Comparison of ENCODE assay signal across 23 cellular contexts in the genomic region with DNA sequence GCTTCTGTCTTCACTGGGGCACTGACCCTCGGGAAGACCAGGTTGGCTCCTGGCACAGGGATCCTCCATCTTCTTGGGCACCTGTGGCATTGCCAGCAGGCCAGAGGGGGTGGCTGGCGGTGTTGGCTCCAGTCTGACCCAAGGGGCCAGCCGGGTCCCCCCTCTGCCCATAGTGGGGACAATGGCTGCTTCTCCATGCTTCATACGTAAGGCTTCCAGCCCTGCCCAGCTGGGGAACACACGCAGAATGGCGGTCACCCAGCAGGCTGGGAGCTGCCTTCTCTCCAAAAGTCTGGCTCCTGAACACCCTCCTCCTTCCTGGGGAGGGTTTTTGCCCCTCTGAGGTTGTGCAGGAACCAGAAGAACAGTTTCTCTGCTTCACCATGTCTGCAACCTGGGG.
"Had no signal": no experiment of that assay in that cellular context is flagged by ENCODE, and none has a peak within 500 bp of the region (broad histone marks: within the 10 kb centered on the region; RNA-seq: fewer than 3 reads in every experiment).

No MANE protein-coding gene starts in this region.

- H3K4me2 ChIP-seq: smooth muscle cell had no signal

- H3K27ac Mint-ChIP-seq: activated CD4-positive, alpha-beta memory T cell treated with anti-CD3 and anti-CD28 coated beads, Interleukin-2, amount 10 ng/mL, durations not matched to agents 7 days and 5 days; activated CD4-positive, alpha-beta T cell treated with anti-CD3 and anti-CD28 coated beads, Interleukin-2, amount 10 ng/mL, durations not matched to agents 24 days and 14 days; activated naive CD4-positive, alpha-beta T cell treated with anti-CD3 and anti-CD28 coated beads for 36 hours; activated naive CD8-positive, alpha-beta T cell treated with anti-CD3 and anti-CD28 coated beads, Interleukin-2, amount 10 ng/mL, durations not matched to agents 7 days and 5 days; stimulated activated memory B cell treated with anti-CD40 and anti-IgM and Interleukin-4, amounts not matched to agents 10 μg/mL and 1 μg/mL and 100 μg/mL, for 72 hours had no signal

- H3K4me1 Mint-ChIP-seq: activated CD4-positive, alpha-beta memory T cell treated with anti-CD3 and anti-CD28 coated beads, Interleukin-2, amount 10 ng/mL, durations not matched to agents 7 days and 5 days; activated naive CD8-positive, alpha-beta T cell treated with anti-CD3 and anti-CD28 coated beads, Interleukin-2, amount 10 ng/mL, durations not matched to agents 7 days and 5 days; stimulated activated memory B cell treated with anti-CD40 and anti-IgM and Interleukin-4, amounts not matched to agents 10 μg/mL and 1 μg/mL and 100 μg/mL, for 72 hours had no signal

- H3K27me3 Mint-ChIP-seq: activated CD4-positive, alpha-beta memory T cell treated with anti-CD3 and anti-CD28 coated beads, Interleukin-2, amount 10 ng/mL, durations not matched to agents 7 days and 5 days; activated CD4-positive, alpha-beta T cell treated with anti-CD3 and anti-CD28 coated beads, Interleukin-2, amount 10 ng/mL, durations not matched to agents 24 days and 14 days; activated naive CD8-positive, alpha-beta T cell treated with anti-CD3 and anti-CD28 coated beads, Interleukin-2, amount 10 ng/mL, durations not matched to agents 7 days and 5 days; naive thymus-derived CD4-positive, alpha-beta T cell; stimulated activated memory B cell treated with anti-CD40 and anti-IgM and Interleukin-4, amounts not matched to agents 10 μg/mL and 1 μg/mL and 100 μg/mL, for 72 hours had no signal

- H3K4me1 ChIP-seq: lower lobe of right lung had no signal

- FAIRE-seq: endometrium, kidney had no signal

- H3K9me3 ChIP-seq: lower lobe of right lung, sigmoid colon had no signal

- H3K4me3 Mint-ChIP-seq: activated CD4-positive, alpha-beta memory T cell treated with anti-CD3 and anti-CD28 coated beads, Interleukin-2, amount 10 ng/mL, durations not matched to agents 7 days and 5 days; activated CD4-positive, alpha-beta T cell treated with anti-CD3 and anti-CD28 coated beads, Interleukin-2, amount 10 ng/mL, durations not matched to agents 24 days and 14 days; activated naive CD4-positive, alpha-beta T cell treated with anti-CD3 and anti-CD28 coated beads for 36 hours; activated naive CD8-positive, alpha-beta T cell treated with anti-CD3 and anti-CD28 coated beads, Interleukin-2, amount 10 ng/mL, durations not matched to agents 7 days and 5 days; activated T-cell treated with anti-CD3 and anti-CD28 coated beads, Interleukin-2, amount 50 U/mL, for 72 hours; naive thymus-derived CD4-positive, alpha-beta T cell; stimulated activated memory B cell treated with anti-CD40 and anti-IgM and Interleukin-4, amounts not matched to agents 10 μg/mL and 1 μg/mL and 100 μg/mL, for 72 hours had no signal

- H3K9me3 Mint-ChIP-seq: activated CD4-positive, alpha-beta memory T cell treated with anti-CD3 and anti-CD28 coated beads, Interleukin-2, amount 10 ng/mL, durations not matched to agents 7 days and 5 days; activated CD4-positive, alpha-beta T cell treated with anti-CD3 and anti-CD28 coated beads, Interleukin-2, amount 10 ng/mL, durations not matched to agents 24 days and 14 days; activated naive CD4-positive, alpha-beta T cell treated with anti-CD3 and anti-CD28 coated beads for 36 hours; activated naive CD8-positive, alpha-beta T cell treated with anti-CD3 and anti-CD28 coated beads, Interleukin-2, amount 10 ng/mL, durations not matched to agents 7 days and 5 days; activated T-cell treated with anti-CD3 and anti-CD28 coated beads, Interleukin-2, amount 50 U/mL, for 72 hours; naive thymus-derived CD4-positive, alpha-beta T cell; neural crest cell; stimulated activated memory B cell treated with anti-CD40 and anti-IgM and Interleukin-4, amounts not matched to agents 10 μg/mL and 1 μg/mL and 100 μg/mL, for 72 hours had no signal

- DNase-seq: activated CD4-positive, alpha-beta memory T cell treated with anti-CD3 and anti-CD28 coated beads, Interleukin-2, amount 10 ng/mL, durations not matched to agents 7 days and 5 days; activated CD4-positive, alpha-beta T cell treated with anti-CD3 and anti-CD28 coated beads, Interleukin-2, amount 10 ng/mL, durations not matched to agents 24 days and 14 days; activated effector memory CD4-positive, alpha-beta T cell treated with Interleukin-2 at 50 U/mL for 16 hours; activated naive CD4-positive, alpha-beta T cell treated with anti-CD3 and anti-CD28 coated beads for 36 hours; activated naive CD8-positive, alpha-beta T cell treated with anti-CD3 and anti-CD28 coated beads, Interleukin-2, amount 10 ng/mL, durations not matched to agents 7 days and 5 days; activated T-cell treated with anti-CD3 and anti-CD28 coated beads, Interleukin-2, amount 50 U/mL, for 72 hours; amniotic stem cell; cerebellar nuclear complex; cortex of kidney; effector CD4-positive, alpha-beta T cell; kidney; lower lobe of right lung; naive thymus-derived CD4-positive, alpha-beta T cell; occipital lobe; sigmoid colon; stimulated activated CD4-positive, alpha-beta T cell treated with anti-CD3 and anti-CD28 coated beads, Interleukin-15, amount 100 ng/mL, for 24 hours had no signal

- H3K4me3 ChIP-seq: lower lobe of right lung, sigmoid colon, smooth muscle cell had no signal

- H3K27me3 ChIP-seq: sigmoid colon had no signal

- H3K27ac ChIP-seq: lower lobe of right lung, VCaP had no signal

- ATAC-seq: activated CD4-positive, CD25-positive, alpha-beta regulatory T cell treated with anti-CD3 and anti-CD28 coated beads, Interleukin-2, amount 50 U/mL, for 24 hours; activated T-cell treated with anti-CD3 and anti-CD28 coated beads, Interleukin-2, amount 50 U/mL, for 72 hours; left lobe of liver; lower lobe of right lung; naive thymus-derived CD4-positive, alpha-beta T cell; stimulated activated memory B cell treated with anti-CD40 and anti-IgM and Interleukin-4, amounts not matched to agents 10 μg/mL and 1 μg/mL and 100 μg/mL, for 72 hours had no signal
